25 cellular contexts compared by ENCODE assay signal in the genomic region with DNA sequence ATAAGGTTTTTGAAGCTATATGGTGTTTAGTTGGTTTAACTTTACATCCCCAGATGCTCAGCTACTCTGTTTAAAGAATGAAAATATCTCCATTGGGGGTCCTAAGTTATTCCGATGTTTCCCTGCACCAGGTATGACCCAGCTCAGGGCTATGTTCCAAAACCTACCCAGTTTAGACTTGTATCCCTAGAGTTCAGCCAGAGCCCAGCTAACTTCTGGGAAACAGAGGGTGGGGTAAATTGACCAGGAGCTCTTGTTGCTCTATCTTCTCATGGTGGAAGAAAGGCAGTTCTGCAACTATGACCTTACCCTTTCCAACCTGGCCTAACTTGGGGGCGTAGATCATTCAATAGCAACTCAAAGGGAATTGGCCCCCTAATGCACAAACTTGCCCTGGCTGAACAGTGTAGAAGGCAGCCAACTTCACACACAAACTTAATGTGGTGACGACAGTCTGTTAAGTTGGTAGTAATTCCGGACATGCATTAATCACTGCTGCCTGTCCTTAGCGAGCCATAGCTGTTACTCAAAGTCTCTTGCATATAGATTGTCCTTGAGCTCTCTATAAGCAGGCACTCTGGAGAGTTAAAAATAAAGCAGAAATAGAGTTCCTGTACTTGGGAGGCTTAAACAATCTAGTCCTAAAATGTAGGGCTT. TPM values are rescaled to one million over a fixed set of nuclear protein-coding genes. Genes with fewer than 3 reads are reported as not detected.
DNase-seq lines count a peak whose midpoint lies in the region; ATAC-seq and FAIRE-seq lines count a peak whose summit lies in the region.
"Had no signal": no experiment of that assay in that cellular context is flagged by ENCODE, and none has a peak within 500 bp of the region (broad histone marks: within the 10 kb centered on the region; RNA-seq: fewer than 3 reads in every experiment).

No MANE protein-coding gene starts in this region.

- no peaks in the 10 kb centered on the region for H3K36me3 ChIP-seq in SJCRH30
- H3K36me3 ChIP-seq: upper lobe of left lung had no signal

- no peaks in the 10 kb centered on the region for H3K9me3 Mint-ChIP-seq in activated T-cell treated with anti-CD3 and anti-CD28 coated beads, Interleukin-2, amount 50 U/mL, for 24 hours
- no peaks in the 10 kb centered on the region for H3K9me3 Mint-ChIP-seq in activated T-cell treated with anti-CD3 and anti-CD28 coated beads, Interleukin-2, amount 50 U/mL, for 4 hours
- H3K9me3 Mint-ChIP-seq: activated CD4-positive, alpha-beta memory T cell treated with anti-CD3 and anti-CD28 coated beads, Interleukin-2, amount 10 ng/mL, durations not matched to agents 7 days and 5 days; activated naive CD4-positive, alpha-beta T cell treated with anti-CD3 and anti-CD28 coated beads for 36 hours; IgD-negative memory B cell; memory B cell; stimulated activated naive CD8-positive, alpha-beta T cell treated with anti-CD3 and anti-CD28 coated beads, Interleukin-15, Interleukin-2, amounts not matched to agents 100 ng/mL and 50 ng/mL, for 24 hours had no signal

- no peak for DNase-seq in activated T-cell treated with anti-CD3 and anti-CD28 coated beads, Interleukin-2, amount 50 U/mL, for 24 hours
- DNase-seq in activated T-cell treated with anti-CD3 and anti-CD28 coated beads, Interleukin-2, amount 50 U/mL, for 4 hours: no peak
- DNase-seq in SJCRH30 (no peak), myocyte (ENCODE audit: low read depth) (peak; percentile 26), urothelium cell line (ENCODE audit: low spot score) (no peak), putamen (ENCODE audit: low spot score) (no peak), amniotic stem cell (lab: John Stamatoyannopoulos, UW) (no peak), UCSD-AML1 (lab: John Stamatoyannopoulos, UW; ENCODE audit: unreplicated experiment) (no peak)
- DNase-seq: activated CD4-positive, alpha-beta memory T cell treated with anti-CD3 and anti-CD28 coated beads, Interleukin-2, amount 10 ng/mL, durations not matched to agents 7 days and 5 days; activated CD4-positive, CD25-positive, alpha-beta regulatory T cell; activated naive CD4-positive, alpha-beta T cell treated with anti-CD3 and anti-CD28 coated beads for 36 hours; activated T-cell treated with anti-CD3 and anti-CD28 coated beads, Interleukin-2, amount 50 U/mL, for 48 hours; C1 segment of cervical spinal cord; effector CD4-positive, alpha-beta T cell; erythroblast; NCI-H1694; NCI-H748 treated with DMSO at 0.1 percent for 48 hours; stimulated activated CD4-positive, alpha-beta T cell treated with anti-CD3 and anti-CD28 coated beads, Interleukin-2, amount 100 ng/mL, for 24 hours had no signal

- peaks cover 27% of the 10 kb centered on the region for H3K4me1 Mint-ChIP-seq in activated T-cell treated with anti-CD3 and anti-CD28 coated beads, Interleukin-2, amount 50 U/mL, for 24 hours (ENCODE audit: low read depth)
- H3K4me1 Mint-ChIP-seq in activated T-cell treated with anti-CD3 and anti-CD28 coated beads, Interleukin-2, amount 50 U/mL, for 4 hours (ENCODE audit: low read depth): peaks cover 8% of the 10 kb centered on the region

- H3K4me1 ChIP-seq in SJCRH30: peaks cover 20% of the 10 kb centered on the region

- H3K27me3 ChIP-seq in SJCRH30: no peaks in the 10 kb centered on the region
- H3K27me3 ChIP-seq: upper lobe of left lung had no signal

- H3K36me3 Mint-ChIP-seq in activated T-cell treated with anti-CD3 and anti-CD28 coated beads, Interleukin-2, amount 50 U/mL, for 24 hours (ENCODE audit: low read depth): no peaks in the 10 kb centered on the region
- H3K36me3 Mint-ChIP-seq in activated T-cell treated with anti-CD3 and anti-CD28 coated beads, Interleukin-2, amount 50 U/mL, for 4 hours (ENCODE audit: insufficient read depth): peaks cover 3% of the 10 kb centered on the region
- H3K36me3 Mint-ChIP-seq: IgD-negative memory B cell had no signal

- H3K27ac ChIP-seq in SJCRH30: peak overlapping the region; percentile 48
- H3K27ac ChIP-seq: A549, upper lobe of left lung had no signal

- no peak overlapping the region for H3K4me3 Mint-ChIP-seq in activated T-cell treated with anti-CD3 and anti-CD28 coated beads, Interleukin-2, amount 50 U/mL, for 24 hours
- no peak overlapping the region for H3K4me3 Mint-ChIP-seq in activated T-cell treated with anti-CD3 and anti-CD28 coated beads, Interleukin-2, amount 50 U/mL, for 4 hours
- H3K4me3 Mint-ChIP-seq: activated CD4-positive, alpha-beta memory T cell treated with anti-CD3 and anti-CD28 coated beads, Interleukin-2, amount 10 ng/mL, durations not matched to agents 7 days and 5 days; activated naive CD4-positive, alpha-beta T cell treated with anti-CD3 and anti-CD28 coated beads for 36 hours; IgD-negative memory B cell; memory B cell had no signal

- no peak for ATAC-seq in activated T-cell treated with anti-CD3 and anti-CD28 coated beads, Interleukin-2, amount 50 U/mL, for 4 hours
- ATAC-seq: A549 had no signal

- FAIRE-seq in urothelium cell line (lab: Jason Lieb, UNC): peak; percentile 70
- FAIRE-seq: A549, astrocyte, frontal cortex had no signal

- no peaks in the 10 kb centered on the region for H3K9me3 ChIP-seq in SJCRH30 (replicated peaks)
- H3K9me3 ChIP-seq: A549, upper lobe of left lung had no signal

- peak overlapping the region; percentile 71 for H3K27ac Mint-ChIP-seq in activated T-cell treated with anti-CD3 and anti-CD28 coated beads, Interleukin-2, amount 50 U/mL, for 24 hours
- H3K27ac Mint-ChIP-seq: activated CD4-positive, alpha-beta memory T cell treated with anti-CD3 and anti-CD28 coated beads, Interleukin-2, amount 10 ng/mL, durations not matched to agents 7 days and 5 days; activated naive CD4-positive, alpha-beta T cell treated with anti-CD3 and anti-CD28 coated beads for 36 hours; memory B cell had no signal

- no peak overlapping the region for H3K4me3 ChIP-seq in SJCRH30
- H3K4me3 ChIP-seq: A549, upper lobe of left lung had no signal

- no peaks in the 10 kb centered on the region for H3K27me3 Mint-ChIP-seq in activated T-cell treated with anti-CD3 and anti-CD28 coated beads, Interleukin-2, amount 50 U/mL, for 24 hours
- no peaks in the 10 kb centered on the region for H3K27me3 Mint-ChIP-seq in activated T-cell treated with anti-CD3 and anti-CD28 coated beads, Interleukin-2, amount 50 U/mL, for 4 hours (ENCODE audit: low read depth)
- H3K27me3 Mint-ChIP-seq: activated CD4-positive, alpha-beta memory T cell treated with anti-CD3 and anti-CD28 coated beads, Interleukin-2, amount 10 ng/mL, durations not matched to agents 7 days and 5 days; IgD-negative memory B cell; memory B cell; stimulated activated naive CD8-positive, alpha-beta T cell treated with anti-CD3 and anti-CD28 coated beads, Interleukin-15, Interleukin-2, amounts not matched to agents 100 ng/mL and 50 ng/mL, for 24 hours had no signal

RNA-seq across cellular contexts. Expression of gene ZNRF2, which starts 5.4 kb away (rescaled TPM):
- total RNA-seq in activated T-cell treated with anti-CD3 and anti-CD28 coated beads, Interleukin-2, amount 50 U/mL, for 4 hours: 1 to 10 TPM; 8.0 to 9.4 (median 8.3) TPM
- total RNA-seq in SJCRH30 (2014; rRNA removed; shearing (Covaris generic)): 31.1 and 35.2 TPM in 2 replicates
- total RNA-seq in myocyte: 19.4 and 22.9 TPM in 2 replicates
- polyA plus RNA-seq in myocyte (2012): 4.1 TPM
